ENCODE assay signal across 14 cellular contexts in genomic region chr10:132429281-132430230, GRCh38. TPM values are rescaled to one million over a fixed set of nuclear protein-coding genes. Genes with fewer than 3 reads are reported as not detected.
DNase-seq lines count a peak whose midpoint lies in the region; TF ChIP-seq lines count a peak whose summit lies in the region.
"Had no signal": no experiment of that assay in that cellular context is flagged by ENCODE, and none has a peak within 500 bp of the region (broad histone marks: within the 10 kb centered on the region; RNA-seq: fewer than 3 reads in every experiment).

No MANE protein-coding gene starts in this region.

- peak overlapping the region in 24 of 59 donors; percentile 5 to 81 (median 33) for H3K27ac ChIP-seq in dorsolateral prefrontal cortex
- H3K27ac ChIP-seq: tibial artery had no signal

- no peak for TF ChIP-seq CTCF in dorsolateral prefrontal cortex (IDR thresholded peaks at IDR 0.05 in 54 of 56, conservative IDR thresholded peaks at IDR 0.05 in 2 of 56; ENCODE audit: low read depth in 1 of 56, partially characterized antibody in 56 of 56)
- no peak for TF ChIP-seq CTCF in GM13976 (IDR thresholded peaks at IDR 0.05; ENCODE audit: borderline replicate concordance, control extremely low read depth, extremely low read depth, insufficient read depth, missing control alignments)

- DNase-seq in NCI-H2171 treated with DMSO at 0.1 percent for 48 hours (lab: John Stamatoyannopoulos, UW): peak; percentile 35
- DNase-seq in NCI-H2171 (lab: John Stamatoyannopoulos, UW): no peak
- DNase-seq in NCI-H1417 treated with DMSO at 0.1 percent for 48 hours (lab: John Stamatoyannopoulos, UW): peak; percentile 39
- peak in 6 of 10 donors; percentile 44 to 80 (median 70) for DNase-seq in dorsolateral prefrontal cortex
- peak in 7 of 10 donors; percentile 45 to 94 (median 74) for DNase-seq in posterior cingulate gyrus
- no peak for DNase-seq in activated CD8-positive, alpha-beta memory T cell treated with anti-CD3 and anti-CD28 coated beads, Interleukin-2, amount 50 U/mL, for 48 hours
- DNase-seq in GM13976 (ENCODE audit: low spot score): no peak
- no peak for DNase-seq in T-helper 1 cell
- DNase-seq: amniotic stem cell; effector memory CD8-positive, alpha-beta T cell; EL; tibial artery had no signal

- intact Hi-C loops in dorsolateral prefrontal cortex (cut with DNase I): no loop called here
- intact Hi-C loops in posterior cingulate gyrus (cut with DNase I): no loop called here

- H3K27me3 ChIP-seq in dorsolateral prefrontal cortex: no peaks in the 10 kb centered on the region
- H3K27me3 ChIP-seq: tibial artery had no signal

- in situ Hi-C loops in GM13976 (cut with MboI; ENCODE audit: low sequenced_read_pairs, unreplicated experiment): no loop called here

- H3K4me3 ChIP-seq in dorsolateral prefrontal cortex: no peak overlapping the region
- H3K4me3 ChIP-seq: A549, lung, tibial artery had no signal

RNA-seq across cellular contexts. Expression of gene PWWP2B, which starts 32.6 kb away (rescaled TPM):
- total RNA-seq in dorsolateral prefrontal cortex: 10 to 100 TPM in 118 of 120 experiments, 1 to 10 TPM in 2; 7.7 to 28.3 (median 17.8) TPM

Comparison
In these comparisons a context has a peak if more than half of its experiments do, and no peak if none do; other contexts are left out.
1. DNase-seq: peak in NCI-H2171 treated with DMSO at 0.1 percent for 48 hours (single experiment), NCI-H1417 treated with DMSO at 0.1 percent for 48 hours (single experiment), dorsolateral prefrontal cortex (6 of 10) and posterior cingulate gyrus (7 of 10); none in NCI-H2171 (single experiment), activated CD8-positive, alpha-beta memory T cell treated with anti-CD3 and anti-CD28 coated beads, Interleukin-2, amount 50 U/mL, for 48 hours (single experiment), GM13976 (single experiment) and T-helper 1 cell (0 of 5).